ENCODE assay signal across 9 cellular contexts in the genomic region with DNA sequence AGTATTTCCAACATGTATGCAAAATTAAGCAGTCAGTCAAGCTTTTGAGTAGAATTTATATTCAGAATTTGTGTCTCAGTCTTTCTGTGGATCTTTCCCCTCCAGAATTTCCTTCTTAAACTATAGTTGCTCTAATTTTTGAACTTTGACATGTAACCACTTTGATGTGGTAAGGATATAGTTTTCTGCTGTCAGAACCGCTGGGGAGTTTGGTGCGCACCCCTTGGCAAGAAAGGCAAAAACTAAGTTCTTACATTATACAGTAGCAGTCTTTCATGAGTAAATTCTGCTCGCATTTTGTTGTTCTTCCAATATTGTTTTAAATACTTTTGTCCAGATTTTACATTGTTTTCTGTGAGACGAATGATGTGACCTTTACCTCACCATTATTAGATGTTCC.
"Had no signal": no experiment of that assay in that cellular context is flagged by ENCODE, and none has a peak within 500 bp of the region (broad histone marks: within the 10 kb centered on the region; RNA-seq: fewer than 3 reads in every experiment).

No MANE protein-coding gene starts in this region.

- H3K27ac ChIP-seq: GM23248, HL-60, KMS-11 had no signal

- H3K4me3 ChIP-seq: GM23248, HAP-1 had no signal

- H3K9me3 ChIP-seq: HAP-1 had no signal

- H3K4me2 ChIP-seq: KMS-11 had no signal

- H2AFZ ChIP-seq: GM23248 had no signal

- H3K36me3 ChIP-seq: HAP-1 had no signal

- DNase-seq: GM23248, GOT3, H7, IMR-90, KBM-7 had no signal

- ATAC-seq: HCT116 had no signal

- H3K9ac ChIP-seq: GM23248, KMS-11 had no signal
